ENCODE assay signal across 1 cellular context in the genomic region with DNA sequence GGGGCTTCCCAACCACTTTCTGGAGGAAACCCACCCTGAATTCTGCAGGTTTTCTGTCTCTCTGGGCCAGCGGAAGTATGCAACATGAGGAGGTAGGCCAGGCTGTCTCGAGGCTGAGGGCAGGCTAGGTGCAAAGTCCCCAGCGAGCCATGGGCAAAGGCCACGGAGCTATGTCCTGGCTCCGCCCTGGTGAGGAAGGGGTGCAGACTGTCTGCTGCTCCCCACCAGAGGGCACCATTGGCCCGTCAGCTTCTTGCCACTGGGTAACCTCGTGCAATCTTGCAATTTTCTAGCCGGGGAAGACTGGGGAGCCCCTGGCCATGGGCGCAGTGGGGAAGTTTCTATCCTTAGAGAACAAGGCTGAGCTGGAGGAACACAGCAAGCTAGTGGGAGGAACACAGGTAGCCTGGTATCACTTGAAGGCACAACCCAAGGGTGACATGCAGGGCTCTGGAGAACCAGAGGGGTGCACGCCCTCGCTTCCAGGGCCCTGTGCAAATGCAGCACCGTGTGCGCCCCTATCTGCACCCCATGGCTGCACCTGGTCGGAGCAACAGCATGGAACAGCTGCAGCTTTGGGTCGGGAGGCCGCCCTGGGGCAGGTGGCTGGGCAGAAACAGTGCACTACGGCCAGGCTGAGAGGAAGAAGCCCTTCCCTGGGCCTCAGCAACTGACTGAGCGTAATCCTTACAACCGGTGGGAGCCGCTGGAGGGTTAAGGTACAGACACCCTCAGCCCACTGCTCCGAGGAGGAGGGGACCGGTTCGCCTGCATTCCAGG.
TF ChIP-seq lines count a peak whose summit lies in the region.

No MANE protein-coding gene starts in this region.

TF ChIP-seq in H1, 55 proteins besides CTCF, POLR2A, EP300 and RAD21:
- TF ChIP-seq TEAD4 (IDR thresholded peaks at IDR 0.05; ENCODE audit: low read depth, low read length) (peak; percentile 41), POU5F1 (IDR thresholded peaks at IDR 0.05; ENCODE audit: low read depth, low read length) (no peak), RNF2 (IDR thresholded peaks at IDR 0.05; ENCODE audit: borderline replicate concordance, low read depth, low read length, missing control alignments, poor library complexity, severe bottlenecking) (no peak), RBBP5 (IDR thresholded peaks at IDR 0.05; ENCODE audit: borderline replicate concordance, low read depth, low read length) (peak; percentile 100), RXRA (IDR thresholded peaks at IDR 0.05; ENCODE audit: insufficient read depth, low read depth, low read length) (no peak), RFX5 (IDR thresholded peaks at IDR 0.05; ENCODE audit: borderline replicate concordance, low read depth, low read length) (no peak), CEBPB (IDR thresholded peaks at IDR 0.05; ENCODE audit: low read depth, low read length) (peak; percentile 40), SP4 (IDR thresholded peaks at IDR 0.05; ENCODE audit: low read length) (no peak; the same call in 1 of the 2 replicates), BCL11A (IDR thresholded peaks at IDR 0.05; ENCODE audit: low read depth in 2 of 2, low read length in 2 of 2) (peak in 1 of 2 experiments; percentile 46), NANOG (IDR thresholded peaks at IDR 0.05; ENCODE audit: insufficient read depth, low read depth, low read length, poor library complexity, severe bottlenecking) (peak; percentile 77), HDAC2 (IDR thresholded peaks at IDR 0.05; ENCODE audit: borderline replicate concordance in 1 of 2, low read depth in 2 of 2, low read length in 2 of 2) (0 out of 4 replicates have a peak, but pooled peaks of 1 of the 2 experiments have one; percentile 45), ATF3 (IDR thresholded peaks at IDR 0.05; ENCODE audit: insufficient read depth, low read depth, low read length) (no peak), BRCA1 (IDR thresholded peaks at IDR 0.05; ENCODE audit: low read depth, low read length) (0 out of 2 replicates have a peak, but pooled peaks have one; percentile 5), SIRT6 (IDR thresholded peaks at IDR 0.05; ENCODE audit: low read length) (no peak), TBP (IDR thresholded peaks at IDR 0.05; ENCODE audit: low read depth, low read length) (peak; percentile 68), KDM1A (IDR thresholded peaks at IDR 0.05; ENCODE audit: borderline replicate concordance, low read length) (peak; percentile 11; the same call in 1 of the 2 replicates), BACH1 (IDR thresholded peaks at IDR 0.05; ENCODE audit: low read length) (no peak), MAX (IDR thresholded peaks at IDR 0.05) (peak; percentile 87), YY1 (IDR thresholded peaks at IDR 0.05; ENCODE audit: low read depth, low read length) (no peak), NRF1 (IDR thresholded peaks at IDR 0.05; ENCODE audit: low read depth, low read length) (no peak), GABPA (IDR thresholded peaks at IDR 0.05; ENCODE audit: borderline replicate concordance, insufficient read depth, low read length) (no peak), ZNF274 (IDR thresholded peaks at IDR 0.05; ENCODE audit: borderline replicate concordance, extremely low read depth, low read length) (no peak), CBX8 (IDR thresholded peaks at IDR 0.05; ENCODE audit: borderline replicate concordance, low read depth, low read length) (no peak), SUZ12 (IDR thresholded peaks at IDR 0.05; ENCODE audit: low read length) (no peak), ATF2 (IDR thresholded peaks at IDR 0.05; ENCODE audit: low read length) (no peak), EZH2 (IDR thresholded peaks at IDR 0.05; ENCODE audit: low read depth, low read length, severe bottlenecking) (no peak), SIX5 (IDR thresholded peaks at IDR 0.05; ENCODE audit: low read depth, low read length) (no peak), JUN (IDR thresholded peaks at IDR 0.05; ENCODE audit: low read depth, low read length) (no peak), FOSL1 (IDR thresholded peaks at IDR 0.05; ENCODE audit: insufficient read depth, low read depth, low read length) (no peak), SIN3A (conservative IDR thresholded peaks at IDR 0.05 in 1 of 2, IDR thresholded peaks at IDR 0.05 in 1 of 2; ENCODE audit: low read depth in 1 of 2, low read length in 2 of 2) (peak; percentile 41 to 70; a peak in 1 of 4 replicates), JUND (IDR thresholded peaks at IDR 0.05; ENCODE audit: low read length) (no peak; the same call in 1 of the 2 replicates), TAF7 (optimal IDR thresholded peaks at IDR 0.05; ENCODE audit: borderline replicate concordance, low read depth, low read length) (peak; percentile 91), TAF1 (IDR thresholded peaks at IDR 0.05; ENCODE audit: low read depth, low read length) (peak; percentile 67), E2F6 (IDR thresholded peaks at IDR 0.05) (0 out of 2 replicates have a peak, but pooled peaks have one; percentile 5), CHD1 (IDR thresholded peaks at IDR 0.05; ENCODE audit: low read depth, low read length) (no peak), SP2 (IDR thresholded peaks at IDR 0.05; ENCODE audit: low read length) (no peak), MAFK (IDR thresholded peaks at IDR 0.05; ENCODE audit: low read depth, low read length) (peak; percentile 21; the same call in 1 of the 2 replicates), KDM4A (IDR thresholded peaks at IDR 0.05; ENCODE audit: low read depth, low read length, severe bottlenecking) (no peak), CBX5 (IDR thresholded peaks at IDR 0.05; ENCODE audit: low read depth, low read length) (no peak), SAP30 (IDR thresholded peaks at IDR 0.05; ENCODE audit: insufficient read depth, insufficient replicate concordance, low read length) (no peak), CHD2 (IDR thresholded peaks at IDR 0.05; ENCODE audit: low read length) (peak; percentile 81), POLR2AphosphoS5 (IDR thresholded peaks at IDR 0.05; ENCODE audit: low read depth, low read length) (peak; percentile 95), CTBP2 (IDR thresholded peaks at IDR 0.05; ENCODE audit: borderline replicate concordance, insufficient read depth, insufficient read length, low read length) (peak; percentile 94), TCF12 (IDR thresholded peaks at IDR 0.05; ENCODE audit: low read depth, low read length) (peak; percentile 99; the same call in 1 of the 2 replicates), GTF2F1 (IDR thresholded peaks at IDR 0.05; ENCODE audit: borderline replicate concordance, low read depth, low read length) (peak; percentile 58; the same call in 1 of the 2 replicates), PHF8 (conservative IDR thresholded peaks at IDR 0.05; ENCODE audit: low read depth, low read length) (no peak), SP1 (IDR thresholded peaks at IDR 0.05; ENCODE audit: low read depth, low read length) (peak; percentile 99), HDAC6 (IDR thresholded peaks at IDR 0.05; ENCODE audit: low read depth, low read length) (no peak), SRF (IDR thresholded peaks at IDR 0.05; ENCODE audit: low read depth, low read length) (no peak), ASH2L (IDR thresholded peaks at IDR 0.05; ENCODE audit: low read length) (no peak), CREB1 (IDR thresholded peaks at IDR 0.05) (peak; percentile 61; the same call in 1 of the 2 replicates), KDM5A (IDR thresholded peaks at IDR 0.05; ENCODE audit: low read length) (no peak), EGR1 (IDR thresholded peaks at IDR 0.05; ENCODE audit: borderline replicate concordance, low read depth, low read length) (no peak)
- TF ChIP-seq, protein P1, sequence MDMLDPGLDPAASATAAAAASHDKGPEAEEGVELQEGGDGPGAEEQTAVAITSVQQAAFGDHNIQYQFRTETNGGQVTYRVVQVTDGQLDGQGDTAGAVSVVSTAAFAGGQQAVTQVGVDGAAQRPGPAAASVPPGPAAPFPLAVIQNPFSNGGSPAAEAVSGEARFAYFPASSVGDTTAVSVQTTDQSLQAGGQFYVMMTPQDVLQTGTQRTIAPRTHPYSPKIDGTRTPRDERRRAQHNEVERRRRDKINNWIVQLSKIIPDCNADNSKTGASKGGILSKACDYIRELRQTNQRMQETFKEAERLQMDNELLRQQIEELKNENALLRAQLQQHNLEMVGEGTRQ (IDR thresholded peaks at IDR 0.05; ENCODE audit: low read length), result no peak
- TF ChIP-seq, protein P2, sequence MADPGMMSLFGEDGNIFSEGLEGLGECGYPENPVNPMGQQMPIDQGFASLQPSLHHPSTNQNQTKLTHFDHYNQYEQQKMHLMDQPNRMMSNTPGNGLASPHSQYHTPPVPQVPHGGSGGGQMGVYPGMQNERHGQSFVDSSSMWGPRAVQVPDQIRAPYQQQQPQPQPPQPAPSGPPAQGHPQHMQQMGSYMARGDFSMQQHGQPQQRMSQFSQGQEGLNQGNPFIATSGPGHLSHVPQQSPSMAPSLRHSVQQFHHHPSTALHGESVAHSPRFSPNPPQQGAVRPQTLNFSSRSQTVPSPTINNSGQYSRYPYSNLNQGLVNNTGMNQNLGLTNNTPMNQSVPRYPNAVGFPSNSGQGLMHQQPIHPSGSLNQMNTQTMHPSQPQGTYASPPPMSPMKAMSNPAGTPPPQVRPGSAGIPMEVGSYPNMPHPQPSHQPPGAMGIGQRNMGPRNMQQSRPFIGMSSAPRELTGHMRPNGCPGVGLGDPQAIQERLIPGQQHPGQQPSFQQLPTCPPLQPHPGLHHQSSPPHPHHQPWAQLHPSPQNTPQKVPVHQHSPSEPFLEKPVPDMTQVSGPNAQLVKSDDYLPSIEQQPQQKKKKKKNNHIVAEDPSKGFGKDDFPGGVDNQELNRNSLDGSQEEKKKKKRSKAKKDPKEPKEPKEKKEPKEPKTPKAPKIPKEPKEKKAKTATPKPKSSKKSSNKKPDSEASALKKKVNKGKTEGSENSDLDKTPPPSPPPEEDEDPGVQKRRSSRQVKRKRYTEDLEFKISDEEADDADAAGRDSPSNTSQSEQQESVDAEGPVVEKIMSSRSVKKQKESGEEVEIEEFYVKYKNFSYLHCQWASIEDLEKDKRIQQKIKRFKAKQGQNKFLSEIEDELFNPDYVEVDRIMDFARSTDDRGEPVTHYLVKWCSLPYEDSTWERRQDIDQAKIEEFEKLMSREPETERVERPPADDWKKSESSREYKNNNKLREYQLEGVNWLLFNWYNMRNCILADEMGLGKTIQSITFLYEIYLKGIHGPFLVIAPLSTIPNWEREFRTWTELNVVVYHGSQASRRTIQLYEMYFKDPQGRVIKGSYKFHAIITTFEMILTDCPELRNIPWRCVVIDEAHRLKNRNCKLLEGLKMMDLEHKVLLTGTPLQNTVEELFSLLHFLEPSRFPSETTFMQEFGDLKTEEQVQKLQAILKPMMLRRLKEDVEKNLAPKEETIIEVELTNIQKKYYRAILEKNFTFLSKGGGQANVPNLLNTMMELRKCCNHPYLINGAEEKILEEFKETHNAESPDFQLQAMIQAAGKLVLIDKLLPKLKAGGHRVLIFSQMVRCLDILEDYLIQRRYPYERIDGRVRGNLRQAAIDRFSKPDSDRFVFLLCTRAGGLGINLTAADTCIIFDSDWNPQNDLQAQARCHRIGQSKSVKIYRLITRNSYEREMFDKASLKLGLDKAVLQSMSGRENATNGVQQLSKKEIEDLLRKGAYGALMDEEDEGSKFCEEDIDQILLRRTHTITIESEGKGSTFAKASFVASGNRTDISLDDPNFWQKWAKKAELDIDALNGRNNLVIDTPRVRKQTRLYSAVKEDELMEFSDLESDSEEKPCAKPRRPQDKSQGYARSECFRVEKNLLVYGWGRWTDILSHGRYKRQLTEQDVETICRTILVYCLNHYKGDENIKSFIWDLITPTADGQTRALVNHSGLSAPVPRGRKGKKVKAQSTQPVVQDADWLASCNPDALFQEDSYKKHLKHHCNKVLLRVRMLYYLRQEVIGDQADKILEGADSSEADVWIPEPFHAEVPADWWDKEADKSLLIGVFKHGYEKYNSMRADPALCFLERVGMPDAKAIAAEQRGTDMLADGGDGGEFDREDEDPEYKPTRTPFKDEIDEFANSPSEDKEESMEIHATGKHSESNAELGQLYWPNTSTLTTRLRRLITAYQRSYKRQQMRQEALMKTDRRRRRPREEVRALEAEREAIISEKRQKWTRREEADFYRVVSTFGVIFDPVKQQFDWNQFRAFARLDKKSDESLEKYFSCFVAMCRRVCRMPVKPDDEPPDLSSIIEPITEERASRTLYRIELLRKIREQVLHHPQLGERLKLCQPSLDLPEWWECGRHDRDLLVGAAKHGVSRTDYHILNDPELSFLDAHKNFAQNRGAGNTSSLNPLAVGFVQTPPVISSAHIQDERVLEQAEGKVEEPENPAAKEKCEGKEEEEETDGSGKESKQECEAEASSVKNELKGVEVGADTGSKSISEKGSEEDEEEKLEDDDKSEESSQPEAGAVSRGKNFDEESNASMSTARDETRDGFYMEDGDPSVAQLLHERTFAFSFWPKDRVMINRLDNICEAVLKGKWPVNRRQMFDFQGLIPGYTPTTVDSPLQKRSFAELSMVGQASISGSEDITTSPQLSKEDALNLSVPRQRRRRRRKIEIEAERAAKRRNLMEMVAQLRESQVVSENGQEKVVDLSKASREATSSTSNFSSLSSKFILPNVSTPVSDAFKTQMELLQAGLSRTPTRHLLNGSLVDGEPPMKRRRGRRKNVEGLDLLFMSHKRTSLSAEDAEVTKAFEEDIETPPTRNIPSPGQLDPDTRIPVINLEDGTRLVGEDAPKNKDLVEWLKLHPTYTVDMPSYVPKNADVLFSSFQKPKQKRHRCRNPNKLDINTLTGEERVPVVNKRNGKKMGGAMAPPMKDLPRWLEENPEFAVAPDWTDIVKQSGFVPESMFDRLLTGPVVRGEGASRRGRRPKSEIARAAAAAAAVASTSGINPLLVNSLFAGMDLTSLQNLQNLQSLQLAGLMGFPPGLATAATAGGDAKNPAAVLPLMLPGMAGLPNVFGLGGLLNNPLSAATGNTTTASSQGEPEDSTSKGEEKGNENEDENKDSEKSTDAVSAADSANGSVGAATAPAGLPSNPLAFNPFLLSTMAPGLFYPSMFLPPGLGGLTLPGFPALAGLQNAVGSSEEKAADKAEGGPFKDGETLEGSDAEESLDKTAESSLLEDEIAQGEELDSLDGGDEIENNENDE (IDR thresholded peaks at IDR 0.05; ENCODE audit: insufficient replicate concordance, low read length), result no peak
